In the genomic region with DNA sequence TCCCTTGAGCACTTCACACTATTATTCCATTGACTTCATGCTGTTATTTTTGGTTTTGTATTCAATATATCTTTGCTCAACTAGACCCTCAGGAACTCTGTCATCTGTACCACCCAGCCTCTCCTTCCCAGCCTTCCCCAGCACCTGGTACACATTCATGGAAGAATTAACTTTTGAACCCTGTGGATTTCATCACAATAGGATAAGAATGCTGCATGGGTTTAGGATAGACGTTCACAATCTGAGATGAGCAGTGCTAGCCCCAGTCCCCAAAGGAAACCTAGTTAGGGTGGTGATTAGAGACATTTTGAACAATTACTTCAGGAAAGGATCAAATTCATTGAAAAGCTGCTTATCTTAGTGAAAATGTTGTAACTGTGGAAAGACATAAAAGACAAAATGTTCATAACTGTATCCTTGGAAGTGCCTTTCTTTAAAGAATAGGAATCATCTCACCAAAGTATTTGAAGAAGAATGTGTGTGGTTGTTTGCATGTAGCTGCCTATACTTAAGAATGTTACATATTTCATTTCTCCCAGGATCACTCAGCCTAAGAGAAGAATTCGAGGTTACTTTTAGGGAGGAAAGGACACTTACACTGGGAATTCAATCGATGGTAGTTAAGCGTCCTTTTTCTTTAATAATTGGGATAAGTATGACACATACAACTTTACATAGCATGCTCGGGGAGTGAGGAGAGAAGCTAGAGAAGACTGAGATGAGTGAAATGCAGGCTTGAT, we compare ENCODE assay signal across 14 cellular contexts. TPM values are rescaled to one million over a fixed set of nuclear protein-coding genes. Genes with fewer than 3 reads are reported as not detected.
DNase-seq lines count a peak whose midpoint lies in the region; ATAC-seq and TF ChIP-seq lines count a peak whose summit lies in the region.
"Had no signal": no experiment of that assay in that cellular context is flagged by ENCODE, and none has a peak within 500 bp of the region (broad histone marks: within the 10 kb centered on the region; RNA-seq: fewer than 3 reads in every experiment).

No MANE protein-coding gene starts in this region.

- no peak overlapping the region for H3K27ac Mint-ChIP-seq in activated naive CD8-positive, alpha-beta T cell treated with anti-CD3 and anti-CD28 coated beads for 36 hours
- no peak overlapping the region for H3K27ac Mint-ChIP-seq in activated naive CD8-positive, alpha-beta T cell treated with anti-CD3 and anti-CD28 coated beads, Interleukin-2, amount 50 U/mL, for 24 hours
- peak overlapping the region; percentile 99 for H3K27ac Mint-ChIP-seq in type B pancreatic cell

- peaks cover under 1% of the 10 kb centered on the region for H3K36me3 Mint-ChIP-seq in activated naive CD8-positive, alpha-beta T cell treated with anti-CD3 and anti-CD28 coated beads for 36 hours
- H3K36me3 Mint-ChIP-seq in activated naive CD8-positive, alpha-beta T cell treated with anti-CD3 and anti-CD28 coated beads, Interleukin-2, amount 50 U/mL, for 24 hours (ENCODE audit: low read depth) = no peaks in the 10 kb centered on the region
- H3K36me3 Mint-ChIP-seq in type B pancreatic cell = peaks cover 12% of the 10 kb centered on the region

- H3K27me3 Mint-ChIP-seq in activated naive CD8-positive, alpha-beta T cell treated with anti-CD3 and anti-CD28 coated beads for 36 hours = peaks cover 89% of the 10 kb centered on the region
- H3K27me3 Mint-ChIP-seq in activated naive CD8-positive, alpha-beta T cell treated with anti-CD3 and anti-CD28 coated beads, Interleukin-2, amount 50 U/mL, for 24 hours = peaks cover 80% of the 10 kb centered on the region
- peaks cover 3% of the 10 kb centered on the region for H3K27me3 Mint-ChIP-seq in type B pancreatic cell

- no peak for TF ChIP-seq CTCF in cardiac fibroblast (IDR thresholded peaks at IDR 0.05; ENCODE audit: low read depth, low read length)
- no peak for TF ChIP-seq CTCF in type B pancreatic cell (conservative IDR thresholded peaks at IDR 0.05)

- peak overlapping the region; percentile 33 for H3K4me3 Mint-ChIP-seq in activated naive CD8-positive, alpha-beta T cell treated with anti-CD3 and anti-CD28 coated beads for 36 hours
- H3K4me3 Mint-ChIP-seq in activated naive CD8-positive, alpha-beta T cell treated with anti-CD3 and anti-CD28 coated beads, Interleukin-2, amount 50 U/mL, for 24 hours = no peak overlapping the region
- peak overlapping the region; percentile 79 for H3K4me3 Mint-ChIP-seq in type B pancreatic cell

- no peak for DNase-seq in activated naive CD8-positive, alpha-beta T cell treated with anti-CD3 and anti-CD28 coated beads for 36 hours
- DNase-seq in activated naive CD8-positive, alpha-beta T cell treated with anti-CD3 and anti-CD28 coated beads, Interleukin-2, amount 50 U/mL, for 24 hours = no peak
- DNase-seq in cardiac fibroblast (ENCODE audit: low read depth in 2 of 2) (peak; percentile 47 to 51), middle frontal gyrus (ENCODE audit: extremely low spot score, low spot score) (peak; percentile 0), type B pancreatic cell (ENCODE audit: extremely low spot score, unreplicated experiment) (no peak), hypothalamus (lab: John Stamatoyannopoulos, UW) (no peak), iPS-NIHi7 (ENCODE audit: extremely low spot score) (no peak)
- no peak for DNase-seq in activated CD8-positive, alpha-beta memory T cell treated with anti-CD3 and anti-CD28 coated beads for 24 hours
- DNase-seq: ACHN; stimulated activated CD4-positive, alpha-beta T cell treated with anti-CD3 and anti-CD28 coated beads, Interleukin-12 subunit alpha, Interleukin-12 subunit beta, amount 100 ng/mL, for 4 hours; stimulated activated naive CD4-positive, alpha-beta T cell treated with Interleukin-2 at 50 U/mL for 16 hours had no signal

- H3K4me1 Mint-ChIP-seq in activated naive CD8-positive, alpha-beta T cell treated with anti-CD3 and anti-CD28 coated beads for 36 hours = peaks cover 41% of the 10 kb centered on the region
- peaks cover 26% of the 10 kb centered on the region for H3K4me1 Mint-ChIP-seq in activated naive CD8-positive, alpha-beta T cell treated with anti-CD3 and anti-CD28 coated beads, Interleukin-2, amount 50 U/mL, for 24 hours
- peaks cover 59% of the 10 kb centered on the region for H3K4me1 Mint-ChIP-seq in type B pancreatic cell (ENCODE audit: unreplicated experiment)

- ATAC-seq in activated naive CD8-positive, alpha-beta T cell treated with anti-CD3 and anti-CD28 coated beads, Interleukin-2, amount 50 U/mL, for 24 hours = no peak
- ATAC-seq: activated CD4-positive, CD25-positive, alpha-beta regulatory T cell treated with anti-CD3 and anti-CD28 coated beads, Interleukin-2, amount 50 U/mL, for 24 hours; HCT116 had no signal

- H3K9me3 Mint-ChIP-seq in activated naive CD8-positive, alpha-beta T cell treated with anti-CD3 and anti-CD28 coated beads for 36 hours = no peaks in the 10 kb centered on the region
- no peaks in the 10 kb centered on the region for H3K9me3 Mint-ChIP-seq in activated naive CD8-positive, alpha-beta T cell treated with anti-CD3 and anti-CD28 coated beads, Interleukin-2, amount 50 U/mL, for 24 hours
- H3K9me3 Mint-ChIP-seq in type B pancreatic cell = peaks cover 9% of the 10 kb centered on the region

- H3K4me3 ChIP-seq in cardiac fibroblast (replicated peaks in 1 of 2; ENCODE audit: low read depth in 2 of 2, low read length in 2 of 2) = peak overlapping the region in 1 of 2 donors; percentile 22
- H3K4me3 ChIP-seq: lung had no signal

RNA-seq across cellular contexts. Expression of a gene that starts 21.8 kb away (rescaled TPM):
- total RNA-seq in activated naive CD8-positive, alpha-beta T cell treated with anti-CD3 and anti-CD28 coated beads for 36 hours = 10 to 100 TPM; 21.7 to 23.5 TPM
- total RNA-seq in type B pancreatic cell (ENCODE audit: low replicate concordance) = 176 and 360 TPM in 2 replicates

Comparison
In these comparisons a context has a peak if more than half of its experiments do, and no peak if none do; other contexts are left out.
1. DNase-seq: peak in cardiac fibroblast (2 of 2) and middle frontal gyrus (single experiment); none in activated naive CD8-positive, alpha-beta T cell treated with anti-CD3 and anti-CD28 coated beads for 36 hours (single experiment), activated naive CD8-positive, alpha-beta T cell treated with anti-CD3 and anti-CD28 coated beads, Interleukin-2, amount 50 U/mL, for 24 hours (single experiment), type B pancreatic cell (single experiment), hypothalamus (0 of 51), iPS-NIHi7 (single experiment) and activated CD8-positive, alpha-beta memory T cell treated with anti-CD3 and anti-CD28 coated beads for 24 hours (single experiment).